17 cellular contexts compared by ENCODE assay signal in the genomic region with DNA sequence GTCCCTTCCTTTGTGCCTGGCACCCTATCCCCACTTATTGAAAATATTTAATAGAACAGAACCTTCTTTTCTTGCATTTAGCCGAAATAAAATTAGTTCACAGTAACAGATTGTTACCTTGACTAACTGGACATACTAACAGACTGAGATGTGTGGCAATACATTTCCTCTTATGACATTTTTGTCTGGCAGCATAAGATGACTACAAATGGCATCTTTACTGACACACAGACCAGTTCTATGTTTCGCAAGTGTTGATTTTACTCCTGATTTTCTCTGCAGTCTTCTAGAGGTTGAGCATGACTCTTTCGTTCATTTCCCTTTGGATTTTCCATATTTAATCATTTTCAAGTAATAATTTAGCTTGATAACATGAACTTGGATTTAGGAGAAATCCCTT.
DNase-seq lines count a peak whose midpoint lies in the region; TF ChIP-seq lines count a peak whose summit lies in the region.
"Had no signal": no experiment of that assay in that cellular context is flagged by ENCODE, and none has a peak within 500 bp of the region (broad histone marks: within the 10 kb centered on the region; RNA-seq: fewer than 3 reads in every experiment).

No MANE protein-coding gene starts in this region.

- no peak overlapping the region for H3K4me3 ChIP-seq in mammary epithelial cell (replicated peaks in 1 of 3; ENCODE audit: insufficient read depth in 1 of 3, low read depth in 2 of 3, low read length in 3 of 3)
- H3K4me3 ChIP-seq in breast epithelium, result no peak overlapping the region
- no peak overlapping the region for H3K4me3 ChIP-seq in epithelial cell of esophagus (ENCODE audit: low read length)
- H3K4me3 ChIP-seq: A549; BLaER1 treated with 17β-estradiol and CSF1 and Interleukin-3, amounts not matched to agents 10 nM and 100 nM; GM12878 had no signal

- dilution Hi-C loops in mammary epithelial cell (cut with HindIII; ENCODE audit: low sequenced_read_pairs), result loop anchor here (5.0 kb wide), 1 partner anchor 102 kb away; no protein-coding TSS in a partner anchor

- no peaks in the 10 kb centered on the region for H3K79me2 ChIP-seq in mammary epithelial cell (ENCODE audit: insufficient read depth, low read length)

- no peak overlapping the region for H3K27ac ChIP-seq in mammary epithelial cell (ENCODE audit: insufficient read depth, low read depth, low read length)
- no peak overlapping the region for H3K27ac ChIP-seq in breast epithelium
- H3K27ac ChIP-seq: 22Rv1; A549; BLaER1 treated with 17β-estradiol and CSF1 and Interleukin-3, amounts not matched to agents 10 nM and 100 nM; C4-2B had no signal

- WGBS in mammary epithelial cell (ENCODE audit: low coverage, missing lambda C conversion rate), result 70% methylated on average over 3 of the region's 3 CpGs

- H4K20me1 ChIP-seq in mammary epithelial cell (ENCODE audit: insufficient read depth, low read length), result no peaks in the 10 kb centered on the region
- H4K20me1 ChIP-seq: BLaER1 treated with 17β-estradiol and CSF1 and Interleukin-3, amounts not matched to agents 10 nM and 100 nM had no signal

- H3K9me3 ChIP-seq in mammary epithelial cell (replicated peaks; ENCODE audit: insufficient read depth, low read length), result no peaks in the 10 kb centered on the region
- H3K9me3 ChIP-seq in breast epithelium, result no peaks in the 10 kb centered on the region
- H3K9me3 ChIP-seq: A549, Caco-2 had no signal

- TF ChIP-seq CTCF in mammary epithelial cell (conservative IDR thresholded peaks at IDR 0.05 in 1 of 2, IDR thresholded peaks at IDR 0.05 in 1 of 2; ENCODE audit: extremely low read depth in 1 of 2, insufficient read depth in 1 of 2, low read depth in 1 of 2, low read length in 2 of 2) (no peak), breast epithelium (IDR thresholded peaks at IDR 0.05) (no peak), epithelial cell of esophagus (IDR thresholded peaks at IDR 0.05; ENCODE audit: insufficient read depth, low read depth, low read length, missing control alignments) (no peak)

- H3K36me3 ChIP-seq in mammary epithelial cell (ENCODE audit: insufficient read depth, low read length) (no peaks in the 10 kb centered on the region), breast epithelium (no peaks in the 10 kb centered on the region)
- H3K36me3 ChIP-seq: BLaER1 treated with 17β-estradiol and CSF1 and Interleukin-3, amounts not matched to agents 10 nM and 100 nM had no signal

- in situ Hi-C loops in mammary epithelial cell (cut with MboI; ENCODE audit: low sequenced_read_pairs in 2 of 2) (no loop called here), G401 (cut with HindIII; ENCODE audit: low sequenced_read_pairs) (no loop called here)

- H3K9ac ChIP-seq in mammary epithelial cell (ENCODE audit: insufficient read depth, low read length), result no peak overlapping the region
- H3K9ac ChIP-seq: BLaER1 treated with 17β-estradiol and CSF1 and Interleukin-3, amounts not matched to agents 10 nM and 100 nM had no signal

- no peak overlapping the region for H2AFZ ChIP-seq in mammary epithelial cell (ENCODE audit: low read depth, low read length)

- H3K4me1 ChIP-seq in mammary epithelial cell (ENCODE audit: insufficient read depth, low read length) (no peaks in the 10 kb centered on the region), breast epithelium (no peaks in the 10 kb centered on the region)
- H3K4me1 ChIP-seq: A549; BLaER1 treated with 17β-estradiol and CSF1 and Interleukin-3, amounts not matched to agents 10 nM and 100 nM; Caco-2 had no signal

- intact Hi-C loops in mammary epithelial cell (cut with micrococcal nuclease) (no loop called here), breast epithelium (cut with DNase I; ENCODE audit: low total_unique reads) (loop anchor here (10.0 kb wide), 1 partner anchor 1924 kb away; no protein-coding TSS in a partner anchor)

- no peak overlapping the region for H3K4me2 ChIP-seq in mammary epithelial cell (ENCODE audit: insufficient read depth, low read depth, low read length)
- H3K4me2 ChIP-seq: A549; BLaER1 treated with 17β-estradiol and CSF1 and Interleukin-3, amounts not matched to agents 10 nM and 100 nM had no signal

- H3K27me3 ChIP-seq in mammary epithelial cell (ENCODE audit: insufficient read depth, low read length), result no peaks in the 10 kb centered on the region
- no peaks in the 10 kb centered on the region for H3K27me3 ChIP-seq in breast epithelium
- H3K27me3 ChIP-seq: BLaER1 treated with 17β-estradiol and CSF1 and Interleukin-3, amounts not matched to agents 10 nM and 100 nM had no signal

- peak; percentile 18 for DNase-seq in mammary epithelial cell
- DNase-seq in breast epithelium (ENCODE audit: low spot score in 2 of 2), result no peak
- DNase-seq in epithelial cell of esophagus (ENCODE audit: low read depth), result peak; percentile 74
- DNase-seq in G401 (ENCODE audit: low spot score), result no peak
- DNase-seq in activated effector memory CD4-positive, alpha-beta T cell treated with anti-CD3 and anti-CD28 coated beads, Interleukin-2, amount 50 U/mL, for 16 hours, result no peak
- DNase-seq: AML-193; Caco-2; Calu3; CD4-positive, alpha-beta T cell; CD8-positive, alpha-beta T cell; DMS79 treated with DMSO at 0.1 percent for 48 hours; GDM1 had no signal

- CTCF ChIA-PET in mammary epithelial cell (lab: Charles Lee; ENCODE audit: low non-redundant PET), result no interaction called here

- no peak for TF ChIP-seq POLR2A in breast epithelium (IDR thresholded peaks at IDR 0.05)

- BruUV-seq in mammary epithelial cell (replicated peaks; lab: Mats Ljungman, UMichigan), result no TSS peak

Comparison
In these comparisons a context has a peak if more than half of its experiments do, and no peak if none do; other contexts are left out.
1. DNase-seq: peak in mammary epithelial cell (single experiment) and epithelial cell of esophagus (single experiment); none in breast epithelium (0 of 2), G401 (single experiment) and activated effector memory CD4-positive, alpha-beta T cell treated with anti-CD3 and anti-CD28 coated beads, Interleukin-2, amount 50 U/mL, for 16 hours (single experiment).